ENCODE assay signal across 15 cellular contexts in genomic region chr6:10268661-10269060, GRCh38.
A peak's percentile ranks its signal among the peaks of the same experiment; 100 is the strongest.
DNase-seq lines count a peak whose midpoint lies in the region; TF ChIP-seq lines count a peak whose summit lies in the region.
"Had no signal": no experiment of that assay in that cellular context is flagged by ENCODE, and none has a peak within 500 bp of the region (broad histone marks: within the 10 kb centered on the region; RNA-seq: fewer than 3 reads in every experiment).

No MANE protein-coding gene starts in this region.

- no peak overlapping the region for H3K27ac ChIP-seq in H9 (ENCODE audit: insufficient read length, low read depth, low read length)
- H3K27ac ChIP-seq in endodermal cell (ENCODE audit: low read depth, low read length) = peak overlapping the region; percentile 87
- no peak overlapping the region for H3K27ac ChIP-seq in adrenal gland
- H3K27ac ChIP-seq: coronary artery, right atrium auricular region, SK-N-MC had no signal

- H3K4me3 ChIP-seq in endodermal cell (ENCODE audit: low read length) (peak overlapping the region; percentile 32), adrenal gland (no peak overlapping the region)
- H3K4me3 ChIP-seq: coronary artery, right atrium auricular region, SK-N-MC had no signal

- no peak overlapping the region for H3K56ac ChIP-seq in H9 (ENCODE audit: insufficient read length, low read depth, low read length)

- no peak overlapping the region for H3K4ac ChIP-seq in H9 (ENCODE audit: low read depth, low read length)

- peak overlapping the region; percentile 44; the same call in 1 of the 2 replicates for H3K14ac ChIP-seq in H9 (ENCODE audit: insufficient read depth, low read length)

- H3K4me1 Mint-ChIP-seq in H9 = peaks cover 49 to 58% of the 10 kb centered on the region in 2 experiments
- H3K4me1 Mint-ChIP-seq in endodermal cell = peaks cover 22% of the 10 kb centered on the region
- peaks cover 63% of the 10 kb centered on the region for H3K4me1 Mint-ChIP-seq in neural crest cell
- H3K4me1 Mint-ChIP-seq: activated naive CD4-positive, alpha-beta T cell treated with anti-CD3 and anti-CD28 coated beads, Interleukin-2, amount 10 ng/mL, durations not matched to agents 7 days and 5 days; CD4-positive, alpha-beta memory T cell had no signal

- H3K36me3 ChIP-seq in endodermal cell (ENCODE audit: control insufficient read depth, insufficient read depth, low read length) = no peaks in the 10 kb centered on the region
- H3K36me3 ChIP-seq in adrenal gland (replicated peaks in 1 of 2) = no peaks in the 10 kb centered on the region
- H3K36me3 ChIP-seq: right atrium auricular region had no signal

- H2BK20ac ChIP-seq in H9 (ENCODE audit: low read depth, low read length, poor library complexity, severe bottlenecking) = no peak overlapping the region

- no CpG with 5 or more reads among the region's 9 CpGs for WGBS in H9 (ENCODE audit: extremely low coverage, insufficient read length, low lambda C conversion rate)
- 46 to 55% methylated on average over 7 to 9 of the region's 9 CpGs for WGBS in endodermal cell (ENCODE audit: insufficient coverage in 1 of 2, insufficient read length in 1 of 2), 2 experiments
- 22 to 37% (median 34%) methylated on average over 9 of the region's 9 CpGs for WGBS in adrenal gland, 4 donors

- peak overlapping the region; percentile 49 for H3K18ac ChIP-seq in H9 (ENCODE audit: insufficient read length, low read depth, low read length)

- no peak for TF ChIP-seq POLR2A in adrenal gland (IDR thresholded peaks at IDR 0.05)

- H4K91ac ChIP-seq in H9 (ENCODE audit: insufficient read length, low read depth, low read length) = no peak overlapping the region

- H3K79me2 ChIP-seq in H9 (ENCODE audit: insufficient read depth, low read length) = no peaks in the 10 kb centered on the region

- H2AFZ ChIP-seq in H9 (ENCODE audit: low read length) = no peak overlapping the region

- no peak overlapping the region for H2BK5ac ChIP-seq in H9 (ENCODE audit: insufficient read length, low read length)

- no peaks in the 10 kb centered on the region for H3K9me3 ChIP-seq in H9 (ENCODE audit: control insufficient read depth, low read depth, low read length)
- no peaks in the 10 kb centered on the region for H3K9me3 ChIP-seq in endodermal cell (ENCODE audit: control insufficient read depth, low read length)
- H3K9me3 ChIP-seq in adrenal gland (replicated peaks in 1 of 3) = no peaks in the 10 kb centered on the region
- H3K9me3 ChIP-seq: right atrium auricular region had no signal

- no peak overlapping the region for H3K23ac ChIP-seq in H9 (ENCODE audit: insufficient read length, low read depth, low read length)

- TF ChIP-seq CTCF in H9 (conservative IDR thresholded peaks at IDR 0.05) = no peak
- no peak for TF ChIP-seq CTCF in endodermal cell (conservative IDR thresholded peaks at IDR 0.05)
- no peak for TF ChIP-seq CTCF in neural crest cell (conservative IDR thresholded peaks at IDR 0.05)
- TF ChIP-seq CTCF in adrenal gland (IDR thresholded peaks at IDR 0.05) = no peak

- H3K9me3 Mint-ChIP-seq in H9 (peaks cover 5 to 6% of the 10 kb centered on the region in 2 experiments; a peak in 2 of 5 replicates), endodermal cell (peaks cover under 1% of the 10 kb centered on the region), neural crest cell (no peaks in the 10 kb centered on the region)
- H3K9me3 Mint-ChIP-seq: activated naive CD4-positive, alpha-beta T cell treated with anti-CD3 and anti-CD28 coated beads, Interleukin-2, amount 10 ng/mL, durations not matched to agents 7 days and 5 days; activated T-cell treated with anti-CD3 and anti-CD28 coated beads, Interleukin-2, amount 50 U/mL, for 4 hours had no signal

- no peak overlapping the region for H2BK12ac ChIP-seq in H9 (ENCODE audit: insufficient read length, low read depth, low read length)

- no peak overlapping the region for H2BK15ac ChIP-seq in H9 (ENCODE audit: low read depth, low read length)

- no peak overlapping the region for H2BK120ac ChIP-seq in H9 (ENCODE audit: low read depth, low read length, poor library complexity, severe bottlenecking)

- H3K4me3 Mint-ChIP-seq in H9 = peak overlapping the region; percentile 46 to 53
- H3K4me3 Mint-ChIP-seq in endodermal cell = peak overlapping the region; percentile 3
- peak overlapping the region; percentile 68 for H3K4me3 Mint-ChIP-seq in neural crest cell
- H3K4me3 Mint-ChIP-seq: activated naive CD4-positive, alpha-beta T cell treated with anti-CD3 and anti-CD28 coated beads, Interleukin-2, amount 10 ng/mL, durations not matched to agents 7 days and 5 days; activated T-cell treated with anti-CD3 and anti-CD28 coated beads, Interleukin-2, amount 50 U/mL, for 4 hours; CD4-positive, alpha-beta memory T cell had no signal

- peaks cover 10% of the 10 kb centered on the region; the same call in 1 of the 2 replicates for H3K4me1 ChIP-seq in H9 (ENCODE audit: insufficient read depth, low read length)
- H3K4me1 ChIP-seq in endodermal cell (ENCODE audit: control insufficient read depth, insufficient read depth, low read length) = peaks cover 13% of the 10 kb centered on the region
- no peaks in the 10 kb centered on the region for H3K4me1 ChIP-seq in adrenal gland (replicated peaks in 1 of 2)
- H3K4me1 ChIP-seq: right atrium auricular region had no signal

- H3K27ac Mint-ChIP-seq in H9 (peak overlapping the region; percentile 88 to 92 (median 91)), endodermal cell (no peak overlapping the region), neural crest cell (ENCODE audit: unreplicated experiment) (peak overlapping the region; percentile 1)
- H3K27ac Mint-ChIP-seq: activated naive CD4-positive, alpha-beta T cell treated with anti-CD3 and anti-CD28 coated beads, Interleukin-2, amount 10 ng/mL, durations not matched to agents 7 days and 5 days; CD4-positive, alpha-beta memory T cell had no signal

- H2AK5ac ChIP-seq in H9 (ENCODE audit: insufficient read length, low read length) = no peak overlapping the region

- H3K27me3 ChIP-seq in H9 (ENCODE audit: insufficient read depth, low read length) = no peaks in the 10 kb centered on the region
- H3K27me3 ChIP-seq in endodermal cell (ENCODE audit: control insufficient read depth, insufficient read depth, low read length, poor library complexity, severe bottlenecking) = peaks cover 10% of the 10 kb centered on the region
- peaks cover 6% of the 10 kb centered on the region for H3K27me3 ChIP-seq in adrenal gland
- H3K27me3 ChIP-seq: right atrium auricular region had no signal

- no peaks in the 10 kb centered on the region for H3K23me2 ChIP-seq in H9 (ENCODE audit: insufficient read length, low read depth, low read length, poor library complexity, severe bottlenecking)

- H3K4me2 ChIP-seq in H9 (ENCODE audit: insufficient read depth, insufficient read length, low read length) = peak overlapping the region; percentile 51

- no peak overlapping the region for H4K5ac ChIP-seq in H9 (ENCODE audit: insufficient read length, low read depth, low read length)

- intact Hi-C loops in adrenal gland (cut with DNase I) = no loop called here

- no peaks in the 10 kb centered on the region for H3K79me1 ChIP-seq in H9 (ENCODE audit: insufficient read depth, low read depth, low read length, poor library complexity, severe bottlenecking)

- DNase-seq in H9 = no peak
- peak; percentile 22 for DNase-seq in NCI-H2227 treated with DMSO at 0.1 percent for 48 hours (lab: John Stamatoyannopoulos, UW)
- DNase-seq in endodermal cell = peak; percentile 65
- DNase-seq in neural crest cell (ENCODE audit: low read depth, low spot score) = no peak
- DNase-seq in adrenal gland = no peak
- no peak for DNase-seq in midbrain (lab: John Stamatoyannopoulos, UW)
- DNase-seq in NOMO-1 (lab: John Stamatoyannopoulos, UW; ENCODE audit: unreplicated experiment in 2 of 2) = no peak
- DNase-seq: activated naive CD4-positive, alpha-beta T cell treated with anti-CD3 and anti-CD28 coated beads, Interleukin-2, amount 10 ng/mL, durations not matched to agents 7 days and 5 days; activated T-cell treated with anti-CD3 and anti-CD28 coated beads, Interleukin-2, amount 50 U/mL, for 4 hours; CD4-positive, alpha-beta memory T cell; NCI-H2171; NCI-H82 had no signal

- H4K20me1 ChIP-seq in H9 (ENCODE audit: control insufficient read depth, insufficient read depth, insufficient read length) = no peaks in the 10 kb centered on the region

- H3K27me3 Mint-ChIP-seq in H9 (ENCODE audit: low read depth) (peaks cover 2% of the 10 kb centered on the region; the same call in 1 of the 2 replicates), endodermal cell (ENCODE audit: insufficient read depth) (peaks cover 18% of the 10 kb centered on the region), neural crest cell (ENCODE audit: low read depth) (no peaks in the 10 kb centered on the region)

- no peak overlapping the region for H4K8ac ChIP-seq in H9 (replicated peaks; ENCODE audit: insufficient read length, low read depth, low read length)

- H3K36me3 Mint-ChIP-seq in H9 (ENCODE audit: insufficient read depth in 1 of 3, low read depth in 3 of 3) (no peaks in the 10 kb centered on the region; a peak in 1 of 7 replicates), endodermal cell (ENCODE audit: low read depth) (no peaks in the 10 kb centered on the region), neural crest cell (ENCODE audit: low read depth) (no peaks in the 10 kb centered on the region)
- H3K36me3 Mint-ChIP-seq: activated naive CD4-positive, alpha-beta T cell treated with anti-CD3 and anti-CD28 coated beads, Interleukin-2, amount 10 ng/mL, durations not matched to agents 7 days and 5 days; CD4-positive, alpha-beta memory T cell had no signal

- no peak overlapping the region for H3T11ph ChIP-seq in H9 (ENCODE audit: low read length)

- H3K9ac ChIP-seq in H9 (ENCODE audit: extremely low read depth, insufficient read length, low read length) = no peak overlapping the region
- no peak overlapping the region for H3K9ac ChIP-seq in endodermal cell (ENCODE audit: extremely low read depth, low read length, poor library complexity, severe bottlenecking)

Comparison
In these comparisons a context has a peak if more than half of its experiments do, and no peak if none do; other contexts are left out.
1. DNase-seq: peak in NCI-H2227 treated with DMSO at 0.1 percent for 48 hours (single experiment) and endodermal cell (single experiment); none in H9 (single experiment), neural crest cell (single experiment), adrenal gland (0 of 7), midbrain (single experiment) and NOMO-1 (0 of 2).
2. H3K4me3 Mint-ChIP-seq: peak in every context shown above with its lines; median percentile 68 in neural crest cell; 50 in H9; 3 in endodermal cell.